In genomic region chr19:7083076-7083956, GRCh38 we compare ENCODE assay signal across 1 cellular context.
TF ChIP-seq lines count a peak whose summit lies in the region.

No MANE protein-coding gene starts in this region.

TF ChIP-seq in H1, 55 proteins besides CTCF, POLR2A, EP300 and RAD21:
- TF ChIP-seq TCF12 (IDR thresholded peaks at IDR 0.05; ENCODE audit: low read depth, low read length) = 0 out of 2 replicates have a peak, but pooled peaks have one; percentile 61
- peak; percentile 21; the same call in 1 of the 2 replicates for TF ChIP-seq KDM1A (IDR thresholded peaks at IDR 0.05; ENCODE audit: borderline replicate concordance, low read length)
- TF ChIP-seq ATF2 (IDR thresholded peaks at IDR 0.05; ENCODE audit: low read length) = 0 out of 2 replicates have a peak, but pooled peaks have one; percentile 21
- TF ChIP-seq SUZ12 (IDR thresholded peaks at IDR 0.05; ENCODE audit: low read length) = no peak
- TF ChIP-seq SAP30 (IDR thresholded peaks at IDR 0.05; ENCODE audit: insufficient read depth, insufficient replicate concordance, low read length) = no peak
- TF ChIP-seq ZNF274 (IDR thresholded peaks at IDR 0.05; ENCODE audit: borderline replicate concordance, extremely low read depth, low read length) = peak; percentile 98
